ENCODE assay signal across 1 cellular context in the genomic region with DNA sequence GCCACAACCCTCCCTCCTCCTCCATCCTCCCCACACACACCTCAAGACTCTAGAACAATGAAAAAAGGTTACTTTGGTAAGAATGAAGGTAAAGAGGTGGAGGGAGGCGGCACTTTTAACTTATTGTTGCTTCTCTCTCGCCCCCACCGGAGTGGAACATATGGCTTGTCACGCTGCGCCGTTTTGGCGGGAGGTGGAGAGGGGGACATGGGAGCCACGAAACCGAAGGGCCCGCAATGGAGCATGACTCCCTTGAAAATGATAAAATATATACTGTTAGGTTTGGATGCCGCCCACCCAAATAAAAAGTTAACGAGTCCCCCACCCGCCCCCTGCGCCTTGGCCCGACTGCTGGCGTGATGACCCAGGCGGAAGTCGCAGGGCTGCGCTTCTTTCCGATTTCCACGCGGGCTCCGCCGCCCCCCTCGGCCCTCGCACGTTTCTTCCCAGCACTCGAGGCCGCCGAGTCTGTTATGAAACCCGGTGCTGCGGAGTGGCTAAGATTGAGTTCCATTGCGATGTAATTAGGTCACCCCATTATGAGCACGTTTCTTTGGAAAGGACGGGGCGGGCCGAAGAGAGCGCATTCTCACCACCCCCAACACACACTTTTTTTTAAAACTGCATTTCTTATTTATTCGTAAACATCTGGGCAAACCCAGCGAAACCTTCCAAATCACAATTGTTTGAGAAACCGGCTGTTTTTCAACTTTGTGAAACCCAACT.
TF ChIP-seq lines count a peak whose summit lies in the region.

No MANE protein-coding gene starts in this region.

TF ChIP-seq in HepG2, 621 proteins besides CTCF, POLR2A, EP300 and RAD21 (continued from another document and continues in another):
- TF ChIP-seq CBX5 (CRISPR knock-in tag; IDR thresholded peaks at IDR 0.05; ENCODE audit: borderline replicate concordance) (0 out of 2 replicates have a peak, but pooled peaks have one; percentile 32), ZNF10 (CRISPR knock-in tag; IDR thresholded peaks at IDR 0.05; ENCODE audit: borderline replicate concordance, low read depth) (no peak), NFYC (CRISPR knock-in tag; IDR thresholded peaks at IDR 0.05) (no peak), ZNF776 (CRISPR knock-in tag; IDR thresholded peaks at IDR 0.05) (no peak), ZNF83 (CRISPR knock-in tag; IDR thresholded peaks at IDR 0.05; ENCODE audit: borderline replicate concordance) (no peak), REPIN1 (CRISPR knock-in tag; IDR thresholded peaks at IDR 0.05; ENCODE audit: borderline replicate concordance, low read depth) (no peak), NFYB (CRISPR knock-in tag; IDR thresholded peaks at IDR 0.05) (no peak), PCBP2 (optimal IDR thresholded peaks at IDR 0.05; ENCODE audit: low read depth, low read length, poor library complexity, severe bottlenecking) (no peak), TAF15 (IDR thresholded peaks at IDR 0.05; ENCODE audit: low read depth, low read length, poor library complexity, severe bottlenecking) (no peak), MAFK (conservative IDR thresholded peaks at IDR 0.05 in 1 of 2, IDR thresholded peaks at IDR 0.05 in 1 of 2; ENCODE audit: low read length in 2 of 2) (no peak), RXRA (CRISPR knock-in tag; IDR thresholded peaks at IDR 0.05) (peak; percentile 73), GATAD1 (CRISPR knock-in tag; IDR thresholded peaks at IDR 0.05) (no peak), TEAD2 (CRISPR knock-in tag; IDR thresholded peaks at IDR 0.05) (no peak), TCF7 (IDR thresholded peaks at IDR 0.05; ENCODE audit: low read depth) (no peak), MAFF (IDR thresholded peaks at IDR 0.05; ENCODE audit: low read depth, low read length) (no peak), BCL3 (CRISPR knock-in tag; IDR thresholded peaks at IDR 0.05) (no peak), MED1 (CRISPR knock-in tag; IDR thresholded peaks at IDR 0.05) (peak; percentile 66), ZNF543 (CRISPR knock-in tag; IDR thresholded peaks at IDR 0.05) (peak; percentile 33), ZUFSP (CRISPR knock-in tag; IDR thresholded peaks at IDR 0.05; ENCODE audit: borderline replicate concordance) (no peak), CCDC6 (CRISPR knock-in tag; IDR thresholded peaks at IDR 0.05) (no peak), ZNF343 (CRISPR knock-in tag; IDR thresholded peaks at IDR 0.05) (peak; percentile 34; the same call in 1 of the 2 replicates), ZNF329 (CRISPR knock-in tag; IDR thresholded peaks at IDR 0.05; ENCODE audit: low read depth) (no peak)
- TF ChIP-seq, protein P1, sequence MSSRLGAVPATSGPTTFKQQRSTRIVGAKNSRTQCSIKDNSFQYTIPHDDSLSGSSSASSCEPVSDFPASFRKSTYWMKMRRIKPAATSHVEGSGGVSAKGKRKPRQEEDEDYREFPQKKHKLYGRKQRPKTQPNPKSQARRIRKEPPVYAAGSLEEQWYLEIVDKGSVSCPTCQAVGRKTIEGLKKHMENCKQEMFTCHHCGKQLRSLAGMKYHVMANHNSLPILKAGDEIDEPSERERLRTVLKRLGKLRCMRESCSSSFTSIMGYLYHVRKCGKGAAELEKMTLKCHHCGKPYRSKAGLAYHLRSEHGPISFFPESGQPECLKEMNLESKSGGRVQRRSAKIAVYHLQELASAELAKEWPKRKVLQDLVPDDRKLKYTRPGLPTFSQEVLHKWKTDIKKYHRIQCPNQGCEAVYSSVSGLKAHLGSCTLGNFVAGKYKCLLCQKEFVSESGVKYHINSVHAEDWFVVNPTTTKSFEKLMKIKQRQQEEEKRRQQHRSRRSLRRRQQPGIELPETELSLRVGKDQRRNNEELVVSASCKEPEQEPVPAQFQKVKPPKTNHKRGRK (CRISPR knock-in tag; IDR thresholded peaks at IDR 0.05) = no peak
- TF ChIP-seq, protein P2, sequence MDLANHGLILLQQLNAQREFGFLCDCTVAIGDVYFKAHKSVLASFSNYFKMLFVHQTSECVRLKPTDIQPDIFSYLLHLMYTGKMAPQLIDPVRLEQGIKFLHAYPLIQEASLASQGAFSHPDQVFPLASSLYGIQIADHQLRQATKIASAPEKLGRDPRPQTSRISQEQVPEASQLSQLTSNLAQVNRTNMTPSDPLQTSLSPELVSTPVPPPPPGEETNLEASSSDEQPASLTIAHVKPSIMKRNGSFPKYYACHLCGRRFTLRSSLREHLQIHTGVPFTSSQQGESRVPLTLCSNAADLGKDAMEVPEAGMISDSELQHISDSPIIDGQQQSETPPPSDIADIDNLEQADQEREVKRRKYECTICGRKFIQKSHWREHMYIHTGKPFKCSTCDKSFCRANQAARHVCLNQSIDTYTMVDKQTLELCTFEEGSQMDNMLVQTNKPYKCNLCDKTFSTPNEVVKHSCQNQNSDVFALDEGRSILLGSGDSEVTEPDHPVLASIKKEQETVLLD (CRISPR knock-in tag; IDR thresholded peaks at IDR 0.05; ENCODE audit: low read depth) = no peak
- TF ChIP-seq, protein P3, sequence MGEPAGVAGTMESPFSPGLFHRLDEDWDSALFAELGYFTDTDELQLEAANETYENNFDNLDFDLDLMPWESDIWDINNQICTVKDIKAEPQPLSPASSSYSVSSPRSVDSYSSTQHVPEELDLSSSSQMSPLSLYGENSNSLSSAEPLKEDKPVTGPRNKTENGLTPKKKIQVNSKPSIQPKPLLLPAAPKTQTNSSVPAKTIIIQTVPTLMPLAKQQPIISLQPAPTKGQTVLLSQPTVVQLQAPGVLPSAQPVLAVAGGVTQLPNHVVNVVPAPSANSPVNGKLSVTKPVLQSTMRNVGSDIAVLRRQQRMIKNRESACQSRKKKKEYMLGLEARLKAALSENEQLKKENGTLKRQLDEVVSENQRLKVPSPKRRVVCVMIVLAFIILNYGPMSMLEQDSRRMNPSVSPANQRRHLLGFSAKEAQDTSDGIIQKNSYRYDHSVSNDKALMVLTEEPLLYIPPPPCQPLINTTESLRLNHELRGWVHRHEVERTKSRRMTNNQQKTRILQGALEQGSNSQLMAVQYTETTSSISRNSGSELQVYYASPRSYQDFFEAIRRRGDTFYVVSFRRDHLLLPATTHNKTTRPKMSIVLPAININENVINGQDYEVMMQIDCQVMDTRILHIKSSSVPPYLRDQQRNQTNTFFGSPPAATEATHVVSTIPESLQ (CRISPR knock-in tag; conservative IDR thresholded peaks at IDR 0.05) = no peak
- TF ChIP-seq, protein P4, sequence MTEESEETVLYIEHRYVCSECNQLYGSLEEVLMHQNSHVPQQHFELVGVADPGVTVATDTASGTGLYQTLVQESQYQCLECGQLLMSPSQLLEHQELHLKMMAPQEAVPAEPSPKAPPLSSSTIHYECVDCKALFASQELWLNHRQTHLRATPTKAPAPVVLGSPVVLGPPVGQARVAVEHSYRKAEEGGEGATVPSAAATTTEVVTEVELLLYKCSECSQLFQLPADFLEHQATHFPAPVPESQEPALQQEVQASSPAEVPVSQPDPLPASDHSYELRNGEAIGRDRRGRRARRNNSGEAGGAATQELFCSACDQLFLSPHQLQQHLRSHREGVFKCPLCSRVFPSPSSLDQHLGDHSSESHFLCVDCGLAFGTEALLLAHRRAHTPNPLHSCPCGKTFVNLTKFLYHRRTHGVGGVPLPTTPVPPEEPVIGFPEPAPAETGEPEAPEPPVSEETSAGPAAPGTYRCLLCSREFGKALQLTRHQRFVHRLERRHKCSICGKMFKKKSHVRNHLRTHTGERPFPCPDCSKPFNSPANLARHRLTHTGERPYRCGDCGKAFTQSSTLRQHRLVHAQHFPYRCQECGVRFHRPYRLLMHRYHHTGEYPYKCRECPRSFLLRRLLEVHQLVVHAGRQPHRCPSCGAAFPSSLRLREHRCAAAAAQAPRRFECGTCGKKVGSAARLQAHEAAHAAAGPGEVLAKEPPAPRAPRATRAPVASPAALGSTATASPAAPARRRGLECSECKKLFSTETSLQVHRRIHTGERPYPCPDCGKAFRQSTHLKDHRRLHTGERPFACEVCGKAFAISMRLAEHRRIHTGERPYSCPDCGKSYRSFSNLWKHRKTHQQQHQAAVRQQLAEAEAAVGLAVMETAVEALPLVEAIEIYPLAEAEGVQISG (CRISPR knock-in tag; IDR thresholded peaks at IDR 0.05) = 0 out of 2 replicates have a peak, but pooled peaks have one; percentile 63
- TF ChIP-seq, protein P5, sequence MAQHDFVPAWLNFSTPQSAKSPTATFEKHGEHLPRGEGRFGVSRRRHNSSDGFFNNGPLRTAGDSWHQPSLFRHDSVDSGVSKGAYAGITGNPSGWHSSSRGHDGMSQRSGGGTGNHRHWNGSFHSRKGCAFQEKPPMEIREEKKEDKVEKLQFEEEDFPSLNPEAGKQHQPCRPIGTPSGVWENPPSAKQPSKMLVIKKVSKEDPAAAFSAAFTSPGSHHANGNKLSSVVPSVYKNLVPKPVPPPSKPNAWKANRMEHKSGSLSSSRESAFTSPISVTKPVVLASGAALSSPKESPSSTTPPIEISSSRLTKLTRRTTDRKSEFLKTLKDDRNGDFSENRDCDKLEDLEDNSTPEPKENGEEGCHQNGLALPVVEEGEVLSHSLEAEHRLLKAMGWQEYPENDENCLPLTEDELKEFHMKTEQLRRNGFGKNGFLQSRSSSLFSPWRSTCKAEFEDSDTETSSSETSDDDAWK (CRISPR knock-in tag; IDR thresholded peaks at IDR 0.05) = no peak
- TF ChIP-seq, protein P6, sequence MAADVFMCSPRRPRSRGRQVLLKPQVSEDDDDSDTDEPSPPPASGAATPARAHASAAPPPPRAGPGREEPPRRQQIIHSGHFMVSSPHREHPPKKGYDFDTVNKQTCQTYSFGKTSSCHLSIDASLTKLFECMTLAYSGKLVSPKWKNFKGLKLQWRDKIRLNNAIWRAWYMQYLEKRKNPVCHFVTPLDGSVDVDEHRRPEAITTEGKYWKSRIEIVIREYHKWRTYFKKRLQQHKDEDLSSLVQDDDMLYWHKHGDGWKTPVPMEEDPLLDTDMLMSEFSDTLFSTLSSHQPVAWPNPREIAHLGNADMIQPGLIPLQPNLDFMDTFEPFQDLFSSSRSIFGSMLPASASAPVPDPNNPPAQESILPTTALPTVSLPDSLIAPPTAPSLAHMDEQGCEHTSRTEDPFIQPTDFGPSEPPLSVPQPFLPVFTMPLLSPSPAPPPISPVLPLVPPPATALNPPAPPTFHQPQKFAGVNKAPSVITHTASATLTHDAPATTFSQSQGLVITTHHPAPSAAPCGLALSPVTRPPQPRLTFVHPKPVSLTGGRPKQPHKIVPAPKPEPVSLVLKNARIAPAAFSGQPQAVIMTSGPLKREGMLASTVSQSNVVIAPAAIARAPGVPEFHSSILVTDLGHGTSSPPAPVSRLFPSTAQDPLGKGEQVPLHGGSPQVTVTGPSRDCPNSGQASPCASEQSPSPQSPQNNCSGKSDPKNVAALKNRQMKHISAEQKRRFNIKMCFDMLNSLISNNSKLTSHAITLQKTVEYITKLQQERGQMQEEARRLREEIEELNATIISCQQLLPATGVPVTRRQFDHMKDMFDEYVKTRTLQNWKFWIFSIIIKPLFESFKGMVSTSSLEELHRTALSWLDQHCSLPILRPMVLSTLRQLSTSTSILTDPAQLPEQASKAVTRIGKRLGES (CRISPR knock-in tag; IDR thresholded peaks at IDR 0.05; ENCODE audit: borderline replicate concordance) = peak; percentile 70
- TF ChIP-seq, protein P7, sequence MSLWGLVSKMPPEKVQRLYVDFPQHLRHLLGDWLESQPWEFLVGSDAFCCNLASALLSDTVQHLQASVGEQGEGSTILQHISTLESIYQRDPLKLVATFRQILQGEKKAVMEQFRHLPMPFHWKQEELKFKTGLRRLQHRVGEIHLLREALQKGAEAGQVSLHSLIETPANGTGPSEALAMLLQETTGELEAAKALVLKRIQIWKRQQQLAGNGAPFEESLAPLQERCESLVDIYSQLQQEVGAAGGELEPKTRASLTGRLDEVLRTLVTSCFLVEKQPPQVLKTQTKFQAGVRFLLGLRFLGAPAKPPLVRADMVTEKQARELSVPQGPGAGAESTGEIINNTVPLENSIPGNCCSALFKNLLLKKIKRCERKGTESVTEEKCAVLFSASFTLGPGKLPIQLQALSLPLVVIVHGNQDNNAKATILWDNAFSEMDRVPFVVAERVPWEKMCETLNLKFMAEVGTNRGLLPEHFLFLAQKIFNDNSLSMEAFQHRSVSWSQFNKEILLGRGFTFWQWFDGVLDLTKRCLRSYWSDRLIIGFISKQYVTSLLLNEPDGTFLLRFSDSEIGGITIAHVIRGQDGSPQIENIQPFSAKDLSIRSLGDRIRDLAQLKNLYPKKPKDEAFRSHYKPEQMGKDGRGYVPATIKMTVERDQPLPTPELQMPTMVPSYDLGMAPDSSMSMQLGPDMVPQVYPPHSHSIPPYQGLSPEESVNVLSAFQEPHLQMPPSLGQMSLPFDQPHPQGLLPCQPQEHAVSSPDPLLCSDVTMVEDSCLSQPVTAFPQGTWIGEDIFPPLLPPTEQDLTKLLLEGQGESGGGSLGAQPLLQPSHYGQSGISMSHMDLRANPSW (CRISPR knock-in tag; IDR thresholded peaks at IDR 0.05; ENCODE audit: borderline replicate concordance) = no peak
